10 cellular contexts compared by ENCODE assay signal in the genomic region with DNA sequence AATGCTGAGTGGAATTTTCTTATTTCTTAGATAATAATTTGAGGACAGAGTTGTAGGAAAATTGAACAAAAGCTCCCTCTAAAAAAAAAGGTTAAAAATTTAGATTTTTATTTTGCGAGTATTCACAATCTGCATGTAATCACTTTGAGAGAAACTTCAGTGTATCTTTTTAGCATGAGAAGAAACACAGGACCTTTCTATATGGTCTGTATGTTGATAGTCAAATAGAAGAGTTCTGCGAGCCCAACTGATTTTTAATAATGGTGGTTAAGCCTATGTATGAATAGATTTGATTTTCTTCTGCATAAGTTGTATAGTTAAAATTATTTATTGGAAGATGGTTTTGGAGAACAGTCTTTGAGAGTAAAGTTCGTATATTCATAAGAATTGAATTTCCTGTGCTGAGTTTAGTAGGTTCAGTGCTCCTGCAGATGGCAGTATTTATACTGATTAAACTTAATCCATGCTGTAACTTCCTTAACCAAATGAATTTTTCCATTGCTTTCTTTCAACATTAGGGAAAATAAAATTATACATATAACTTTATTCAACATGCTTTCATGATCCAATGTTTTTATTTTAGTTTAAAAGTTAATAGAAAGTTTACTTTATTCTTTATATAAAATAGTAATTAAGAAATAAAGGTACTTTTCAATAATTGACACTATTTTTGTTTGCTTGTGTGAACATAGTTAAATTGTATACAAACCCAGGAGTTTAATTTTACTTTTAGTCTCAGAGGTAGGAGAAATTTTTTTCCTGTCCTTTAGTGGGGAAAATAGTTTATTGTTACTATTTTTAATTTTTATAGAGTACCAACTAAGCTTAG. TPM values are rescaled to one million over a fixed set of nuclear protein-coding genes. Genes with fewer than 3 reads are reported as not detected.
DNase-seq lines count a peak whose midpoint lies in the region; ATAC-seq, FAIRE-seq and TF ChIP-seq lines count a peak whose summit lies in the region.
"Had no signal": no experiment of that assay in that cellular context is flagged by ENCODE, and none has a peak within 500 bp of the region (broad histone marks: within the 10 kb centered on the region; RNA-seq: fewer than 3 reads in every experiment).

No MANE protein-coding gene starts in this region.

- TF ChIP-seq CTCF in K562 (IDR thresholded peaks at IDR 0.05 in 2 of 3, conservative IDR thresholded peaks at IDR 0.05 in 1 of 3; ENCODE audit: insufficient read depth in 2 of 3, low read depth in 1 of 3, low read length in 3 of 3) (peak in 1 of 3 experiments; percentile 39; a peak in 2 of 6 replicates), lower lobe of right lung (IDR thresholded peaks at IDR 0.05) (peak; percentile 28), gastroesophageal sphincter (IDR thresholded peaks at IDR 0.05) (peak in 1 of 4 experiments; percentile 4)

- H3K9me3 ChIP-seq in K562 (replicated peaks; ENCODE audit: control insufficient read depth, insufficient read depth, low read depth, low read length) (no peaks in the 10 kb centered on the region), lower lobe of right lung (no peaks in the 10 kb centered on the region), gastroesophageal sphincter (no peaks in the 10 kb centered on the region)

- H3K27me3 ChIP-seq in K562 (ENCODE audit: control insufficient read depth in 2 of 2, insufficient read depth in 2 of 2, low read length in 2 of 2): no peaks in the 10 kb centered on the region
- H3K27me3 ChIP-seq in lower lobe of right lung (ENCODE audit: low read depth): no peaks in the 10 kb centered on the region
- H3K27me3 ChIP-seq in gastroesophageal sphincter: no peaks in the 10 kb centered on the region

- intact Hi-C loops in K562 (cut with micrococcal nuclease): no loop called here
- intact Hi-C loops in lower lobe of right lung (cut with DNase I): no loop called here

- no peak for FAIRE-seq in K562 (lab: Jason Lieb, UNC)

- no peaks in the 10 kb centered on the region; a peak in 1 of 5 replicates for H3K4me1 ChIP-seq in K562 (replicated peaks in 1 of 2; ENCODE audit: control insufficient read depth in 2 of 2, insufficient read depth in 2 of 2, low read length in 2 of 2)
- H3K4me1 ChIP-seq in lower lobe of right lung: no peaks in the 10 kb centered on the region
- H3K4me1 ChIP-seq in gastroesophageal sphincter: peaks cover 0 to 8% (median 0%) of the 10 kb centered on the region in 3 donors

- CTCF ChIA-PET in K562 (lab: Yijun Ruan, JAX; ENCODE audit: low intra/inter-chr PET ratio): no interaction called here

- no peak for TF ChIP-seq RAD21 in K562 (CRISPR knock-in tag; conservative IDR thresholded peaks at IDR 0.05 in 1 of 2, IDR thresholded peaks at IDR 0.05 in 1 of 2)

- H3K4me3 ChIP-seq in K562 (no peak overlapping the region), lower lobe of right lung (no peak overlapping the region), gastroesophageal sphincter (no peak overlapping the region)

- no peaks in the 10 kb centered on the region for H3K9me1 ChIP-seq in K562 (ENCODE audit: control insufficient read depth, insufficient read depth, low read length)

- H3K27ac ChIP-seq in K562 (ENCODE audit: extremely low read depth, low read depth, low read length) (no peak overlapping the region), lower lobe of right lung (no peak overlapping the region), gastroesophageal sphincter (no peak overlapping the region)

- peaks cover 67% of the 10 kb centered on the region for H3K79me2 ChIP-seq in K562 (ENCODE audit: control insufficient read depth, insufficient read depth, low read length)

- POLR2A ChIA-PET in K562 (lab: Yijun Ruan, JAX): interaction anchor here (0.6 to 1.4 kb wide), 2 partner anchors 9 to 26 kb away, joined by 3 read pairs; no protein-coding TSS in a partner anchor

- BruUV-seq in K562 (replicated peaks; lab: Mats Ljungman, UMichigan): no TSS peak

- DNase-seq in Ammon's horn (ENCODE audit: low spot score) (peak; percentile 34), HT-29 (ENCODE audit: low spot score) (peak; percentile 22), K562 (ENCODE audit: extremely low read depth in 1 of 4, low spot score in 3 of 4) (no peak), lower lobe of right lung (no peak), T-helper 2 cell (no peak)
- no peak for DNase-seq in stimulated activated naive CD4-positive, alpha-beta T cell treated with Interleukin-2 at 50 U/mL for 16 hours (lab: John Stamatoyannopoulos, UW)
- DNase-seq: central memory CD4-positive, alpha-beta T cell; substantia nigra had no signal

- no peak overlapping the region for H3K4me2 ChIP-seq in K562 (ENCODE audit: insufficient read depth, low read length)

- no peaks in the 10 kb centered on the region; the same call in 1 of the 2 replicates for H4K20me1 ChIP-seq in K562 (replicated peaks; ENCODE audit: control insufficient read depth, insufficient read depth, low read length)

- TF ChIP-seq EP300 in K562 (IDR thresholded peaks at IDR 0.05; ENCODE audit: low read length): no peak
- no peak for TF ChIP-seq EP300 in gastroesophageal sphincter (IDR thresholded peaks at IDR 0.05)

- H3K36me3 ChIP-seq in K562 (ENCODE audit: control insufficient read depth, insufficient read depth, low read length): peaks cover 88% of the 10 kb centered on the region
- peaks cover 75% of the 10 kb centered on the region for H3K36me3 ChIP-seq in lower lobe of right lung
- H3K36me3 ChIP-seq in gastroesophageal sphincter: peaks cover 5 to 74% of the 10 kb centered on the region in 2 donors

- 69% methylated on average over 3 of the region's 3 CpGs for WGBS in K562 (ENCODE audit: insufficient coverage, low coverage, missing lambda C conversion rate)
- 47 to 57% methylated on average over 3 of the region's 3 CpGs for WGBS in gastroesophageal sphincter (ENCODE audit: low coverage in 1 of 2), 2 donors

- in situ Hi-C loops in K562 (cut with MboI): no loop called here

- H3K9ac ChIP-seq in K562 (ENCODE audit: insufficient read depth in 1 of 2, low read depth in 2 of 2, low read length in 2 of 2): no peak overlapping the region

- TF ChIP-seq POLR2A in K562 (conservative IDR thresholded peaks at IDR 0.05): no peak
- TF ChIP-seq POLR2A in gastroesophageal sphincter (IDR thresholded peaks at IDR 0.05): no peak

- ATAC-seq in K562 (peak; percentile 77), lower lobe of right lung (no peak), gastroesophageal sphincter (no peak), GM18873 (IDR thresholded peaks at IDR 0.05; ENCODE audit: low FRiP score, unreplicated experiment) (no peak)

- H2AFZ ChIP-seq in K562 (ENCODE audit: low read depth, low read length): no peak overlapping the region

TF ChIP-seq in K562, 482 proteins besides CTCF, POLR2A, EP300 and RAD21 (continues in another document):
- no peak for TF ChIP-seq BHLHE40 (IDR thresholded peaks at IDR 0.05; ENCODE audit: low read length)
- 0 out of 2 replicates have a peak, but pooled peaks have one; percentile 27 for TF ChIP-seq POLR2H (tag; IDR thresholded peaks at IDR 0.05; ENCODE audit: low read depth)
- TF ChIP-seq CBFA2T3 (IDR thresholded peaks at IDR 0.05): no peak
- no peak for TF ChIP-seq NR1H2 (CRISPR knock-in tag; IDR thresholded peaks at IDR 0.05)

RNA-seq across cellular contexts. Expression of a gene that starts 19.6 kb away (rescaled TPM):
- 51.4 and 58.4 TPM in 2 replicates for total RNA-seq in HT-29 (2014; rRNA removed; shearing (Covaris generic))
- total RNA-seq in K562 (2011; cell fraction: chromatin; rRNA removed; ENCODE audit: low replicate concordance): 270 and 574 TPM in 2 replicates
- total RNA-seq in K562 (2011; cell fraction: nucleolus; rRNA removed): 144 and 190 TPM in 2 replicates
- 234 and 275 TPM in 2 replicates for total RNA-seq in K562 (2011; cell fraction: nucleoplasm; rRNA removed)
- total RNA-seq in K562 (2014; rRNA removed): 74.5 and 82.9 TPM in 2 replicates
- total RNA-seq in K562 (2014; rRNA removed; fragmentation: Illumina TruSeq; extraction: Trizol): 113 and 149 TPM in 2 replicates
- total RNA-seq in K562 (2015; rRNA removed; fragmentation: Illumina TruSeq; extraction: Trizol): 121 and 128 TPM in 2 replicates
- total RNA-seq in K562 (2021): 126 and 128 TPM in 2 replicates
- 148 and 229 TPM in 2 replicates for polyA plus RNA-seq in K562 (2011; rRNA removed)
- polyA plus RNA-seq in K562 (2011; cell fraction: cytosol; rRNA removed): 144 and 149 TPM in 2 replicates
- polyA plus RNA-seq in K562 (2011; cell fraction: nucleus; rRNA removed): 579 and 661 TPM in 2 replicates
- 69.7 and 84.6 TPM in 2 replicates for polyA plus RNA-seq in K562 (2012)
- polyA plus RNA-seq in K562 (2014; fragmentation: Illumina TruSeq; extraction: Trizol): 120 and 144 TPM in 2 replicates
- polyA plus RNA-seq in K562 (2014; fragmentation: Nextera tagmentation; extraction: Ambion mirVana): 10 to 100 TPM; 50.3 to 62.0 TPM
- 99.2 and 119 TPM in 2 replicates for polyA plus RNA-seq in K562 (2014; rRNA removed)
- polyA minus RNA-seq in K562 (2011; rRNA and poly(A)+ RNA removed): 243 and 287 TPM in 2 replicates
- polyA minus RNA-seq in K562 (2011; cell fraction: cytosol; rRNA and poly(A)+ RNA removed): 57.3 and 80.7 TPM in 2 replicates
- polyA minus RNA-seq in K562 (2011; cell fraction: nucleus; rRNA and poly(A)+ RNA removed): 343 and 622 TPM in 2 replicates
- 36.4 TPM for total RNA-seq in lower lobe of right lung
- total RNA-seq in gastroesophageal sphincter: 10 to 100 TPM; 19.8 to 66.9 (median 41.2) TPM

RNA-seq across cellular contexts. Expression of a gene that starts 49.3 kb away (rescaled TPM):
- total RNA-seq in HT-29 (2014; rRNA removed; shearing (Covaris generic)): not detected in 2 replicates
- not detected in 2 replicates for total RNA-seq in K562 (2011; cell fraction: chromatin; rRNA removed; ENCODE audit: low replicate concordance)
- total RNA-seq in K562 (2011; cell fraction: nucleolus; rRNA removed): not detected in 2 replicates
- not detected in 2 replicates for total RNA-seq in K562 (2011; cell fraction: nucleoplasm; rRNA removed)
- total RNA-seq in K562 (2014; rRNA removed) (not detected in 2 replicates), K562 (2014; rRNA removed; fragmentation: Illumina TruSeq; extraction: Trizol) (not detected in 2 replicates), K562 (2015; rRNA removed; fragmentation: Illumina TruSeq; extraction: Trizol) (not detected in 2 replicates), K562 (2021) (not detected in 2 replicates), lower lobe of right lung (not detected), gastroesophageal sphincter (not detected)
- polyA plus RNA-seq in K562 (2011; rRNA removed) (not detected in 2 replicates), K562 (2014; fragmentation: Illumina TruSeq; extraction: Trizol) (not detected in 2 replicates), K562 (2014; fragmentation: Nextera tagmentation; extraction: Ambion mirVana) (under 1 TPM in 1 of 2 experiments, not detected in 1; 0.06 TPM), K562 (2014; rRNA removed) (not detected in 2 replicates)
- not detected in 2 replicates for polyA plus RNA-seq in K562 (2011; cell fraction: cytosol; rRNA removed)
- not detected in 2 replicates for polyA plus RNA-seq in K562 (2011; cell fraction: nucleus; rRNA removed)
- not detected in 2 replicates for polyA plus RNA-seq in K562 (2012)
- polyA minus RNA-seq in K562 (2011; rRNA and poly(A)+ RNA removed): not detected in 2 replicates
- not detected in 2 replicates for polyA minus RNA-seq in K562 (2011; cell fraction: cytosol; rRNA and poly(A)+ RNA removed)
- polyA minus RNA-seq in K562 (2011; cell fraction: nucleus; rRNA and poly(A)+ RNA removed): not detected in 2 replicates

Comparison
In these comparisons a context has a peak if more than half of its experiments do, and no peak if none do; other contexts are left out.
1. DNase-seq: peak in Ammon's horn (single experiment) and HT-29 (single experiment); none in K562 (0 of 4), lower lobe of right lung (single experiment), T-helper 2 cell (0 of 5) and stimulated activated naive CD4-positive, alpha-beta T cell treated with Interleukin-2 at 50 U/mL for 16 hours (single experiment).